ENCODE assay signal across 8 cellular contexts in genomic region chr2:32063310-32064020, GRCh38. TPM values are rescaled to one million over a fixed set of nuclear protein-coding genes. Genes with fewer than 3 reads are reported as not detected.
A peak's percentile ranks its signal among the peaks of the same experiment; 100 is the strongest.
DNase-seq lines count a peak whose midpoint lies in the region; ATAC-seq, FAIRE-seq and TF ChIP-seq lines count a peak whose summit lies in the region.

TSS of gene SPAST (plus strand) at chr2:32063556. CDS start at chr2:32063832, 276 bp downstream.

- H3K4me1 ChIP-seq in A549 (peaks cover 18% of the 10 kb centered on the region), body of pancreas (peaks cover 10% of the 10 kb centered on the region)

- peak within 1 kb of the TSS; percentile 90 for H3K4me2 ChIP-seq in A549

- TF ChIP-seq POLR2A in A549 (IDR thresholded peaks at IDR 0.05; ENCODE audit: low read length) (peak; percentile 81), GM18526 (IDR thresholded peaks at IDR 0.05; ENCODE audit: extremely low read depth, insufficient read length) (peak; percentile 62), body of pancreas (IDR thresholded peaks at IDR 0.05) (peak; percentile 81 to 94 (median 92))

- no peak for TF ChIP-seq EP300 in A549 (IDR thresholded peaks at IDR 0.05)

- POLR2A ChIA-PET in A549 (lab: Yijun Ruan, JAX): interaction anchor here (0.7 to 3.4 kb wide), 17 partner anchors 8 to 102 kb away, joined by 3 to 67 read pairs (median 4); partner anchors contain the start of genes DPY30, MEMO1 and SLC30A6

- TF ChIP-seq CTCF in A549 (IDR thresholded peaks at IDR 0.05) (peak; percentile 32), body of pancreas (IDR thresholded peaks at IDR 0.05) (peak; percentile 49 to 98 (median 94))

- CTCF ChIA-PET in A549 (lab: Yijun Ruan, JAX): interaction anchor here (0.6 to 2.4 kb wide), 12 partner anchors 9 to 183 kb away, joined by 3 to 14 read pairs (median 4); partner anchors contain the start of gene DPY30

- DNase-seq in A549 (ENCODE audit: low read depth in 1 of 2, low spot score in 1 of 2) (peak; percentile 99 to 100), NCI-H2107 treated with DMSO at 0.1 percent for 48 hours (lab: John Stamatoyannopoulos, UW; ENCODE audit: unreplicated experiment) (peak; percentile 95), body of pancreas (peak; percentile 98), iPS DF 19.7 (ENCODE audit: low read depth, low spot score) (peak; percentile 91), sciatic nerve (ENCODE audit: low spot score) (peak; percentile 96)

- peak within 1 kb of the TSS; percentile 76 for H3K4me3 ChIP-seq in A549
- H3K4me3 ChIP-seq in body of pancreas: peak within 1 kb of the TSS; percentile 46 to 97

- TF ChIP-seq RAD21 in A549 (conservative IDR thresholded peaks at IDR 0.05 in 1 of 2, IDR thresholded peaks at IDR 0.05 in 1 of 2): peak; percentile 21 to 22; a peak in 3 of 5 replicates

- no peaks in the 10 kb centered on the region for H3K27me3 ChIP-seq in body of pancreas

- no peaks in the 10 kb centered on the region for H3K36me3 ChIP-seq in body of pancreas (replicated peaks in 1 of 2; ENCODE audit: insufficient read depth in 1 of 2, low read depth in 2 of 2)

- FAIRE-seq in A549 (lab: Jason Lieb, UNC) (no peak), TTC549 (lab: Jason Lieb, UNC) (peak; percentile 90)

- H3K9me3 ChIP-seq in A549: no peaks in the 10 kb centered on the region
- no peaks in the 10 kb centered on the region for H3K9me3 ChIP-seq in body of pancreas

- ATAC-seq in A549 (peak; percentile 96 to 98), HG03066 (IDR thresholded peaks at IDR 0.05; ENCODE audit: low read depth, unreplicated experiment) (peak; percentile 96), body of pancreas (peak; percentile 93), sciatic nerve (peak; percentile 98)

- under 1% methylated on average over 63 of the region's 79 CpGs for WGBS in A549 (ENCODE audit: missing lambda C conversion rate)
- WGBS in body of pancreas, 2 donors: 0% methylated on average over 23 to 79 of the region's 79 CpGs

- intact Hi-C loops in body of pancreas (cut with DNase I) (no loop called here), sciatic nerve (cut with DNase I) (no loop called here)

- H3K27ac ChIP-seq in A549 (peak within 1 kb of the TSS; percentile 85 to 92), body of pancreas (peak within 1 kb of the TSS; percentile 67 to 99 (median 85))

TF ChIP-seq in A549, 52 proteins besides CTCF, POLR2A, EP300 and RAD21:
- peak; percentile 34; the same call in 1 of the 2 replicates for TF ChIP-seq REST (IDR thresholded peaks at IDR 0.05)
- 0 out of 2 replicates have a peak, but pooled peaks have one; percentile 33 for TF ChIP-seq BHLHE40 (IDR thresholded peaks at IDR 0.05; ENCODE audit: low read depth, low read length)
- no peak; the same call in 1 of the 2 replicates for TF ChIP-seq RFX5 (IDR thresholded peaks at IDR 0.05)
- peak; percentile 76 for TF ChIP-seq MAX (IDR thresholded peaks at IDR 0.05)
- TF ChIP-seq MAZ (IDR thresholded peaks at IDR 0.05; ENCODE audit: borderline replicate concordance, low read depth, low read length): no peak; the same call in 1 of the 2 replicates
- no peak for TF ChIP-seq EHMT2 (IDR thresholded peaks at IDR 0.05; ENCODE audit: low read depth)
- TF ChIP-seq CEBPB (IDR thresholded peaks at IDR 0.05): peak in 1 of 2 experiments; percentile 18; a peak in 1 of 4 replicates
- no peak for TF ChIP-seq ZSCAN20 (CRISPR knock-in tag; IDR thresholded peaks at IDR 0.05)
- TF ChIP-seq SMC3 (IDR thresholded peaks at IDR 0.05): peak; percentile 40; the same call in 2 of the 3 replicates
- TF ChIP-seq TP53 (CRISPR knock-in tag; IDR thresholded peaks at IDR 0.05): no peak
- TF ChIP-seq HOXA7 (CRISPR knock-in tag; IDR thresholded peaks at IDR 0.05): no peak
- no peak for TF ChIP-seq HES2 (IDR thresholded peaks at IDR 0.05)
- no peak for TF ChIP-seq EHF (CRISPR knock-in tag; IDR thresholded peaks at IDR 0.05)
- TF ChIP-seq PBX3 (IDR thresholded peaks at IDR 0.05): 0 out of 2 replicates have a peak, but pooled peaks have one; percentile 21
- TF ChIP-seq ESRRA (IDR thresholded peaks at IDR 0.05; ENCODE audit: borderline replicate concordance, low read length): no peak
- no peak for TF ChIP-seq JUNB (IDR thresholded peaks at IDR 0.05)
- TF ChIP-seq BCL3 (IDR thresholded peaks at IDR 0.05): peak; percentile 91
- peak; percentile 25 to 80; a peak in 3 of 5 replicates for TF ChIP-seq JUN (IDR thresholded peaks at IDR 0.05)
- TF ChIP-seq SREBF2 (IDR thresholded peaks at IDR 0.05): no peak
- no peak for TF ChIP-seq HDAC2 (IDR thresholded peaks at IDR 0.05)
- no peak for TF ChIP-seq RARB (CRISPR knock-in tag; IDR thresholded peaks at IDR 0.05)
- no peak for TF ChIP-seq ZFP36 (IDR thresholded peaks at IDR 0.05; ENCODE audit: borderline replicate concordance, partially characterized antibody)
- 0 out of 2 replicates have a peak, but pooled peaks have one; percentile 73 for TF ChIP-seq TFCP2L1 (CRISPR knock-in tag; IDR thresholded peaks at IDR 0.05)
- no peak for TF ChIP-seq POLR2AphosphoS2 (conservative IDR thresholded peaks at IDR 0.05; ENCODE audit: low read length)
TF ChIP-seq in A549: peak in this region for 9.

RNA-seq across cellular contexts. Expression of gene SPAST, which starts in this region (rescaled TPM):
- polyA plus RNA-seq in A549 (2011; rRNA removed): 31.1 and 36.3 TPM in 2 replicates
- 5.3 and 6.0 TPM in 2 replicates for polyA plus RNA-seq in A549 (2012; cell fraction: cytosol; rRNA removed)
- polyA plus RNA-seq in A549 (2012; cell fraction: nucleus; rRNA removed): 2.6 and 3.6 TPM in 2 replicates
- 18.3 to 19.1 TPM (median 18.7 TPM) in 3 replicates for polyA plus RNA-seq in A549 (2017; fragmentation: RNase III; extraction: RNeasy Plus Mini Kit Qiagen cat#74134 plus additional on column Dnase treatment)
- polyA minus RNA-seq in A549 (2011; rRNA and poly(A)+ RNA removed): 14.4 and 15.4 TPM in 2 replicates
- total RNA-seq in body of pancreas: 10 to 100 TPM; 10.6 to 23.7 TPM
- 21.2 TPM for total RNA-seq in sciatic nerve

Comparison
In these comparisons a context has a peak if more than half of its experiments do, and no peak if none do; other contexts are left out.
1. Peak in every context shown above with its lines: DNase-seq, ATAC-seq, H3K4me3 ChIP-seq and H3K27ac ChIP-seq.